ENCODE assay signal across 15 cellular contexts in genomic region chr18:25737710-25738251, GRCh38.
A peak's percentile ranks its signal among the peaks of the same experiment; 100 is the strongest.
DNase-seq lines count a peak whose midpoint lies in the region; ATAC-seq and TF ChIP-seq lines count a peak whose summit lies in the region.
"Had no signal": no experiment of that assay in that cellular context is flagged by ENCODE, and none has a peak within 500 bp of the region (broad histone marks: within the 10 kb centered on the region; RNA-seq: fewer than 3 reads in every experiment).

No MANE protein-coding gene starts in this region.

- H3K36me3 Mint-ChIP-seq in CD4-positive, alpha-beta memory T cell, result no peaks in the 10 kb centered on the region
- H3K36me3 Mint-ChIP-seq: activated CD4-positive, alpha-beta memory T cell treated with anti-CD3 and anti-CD28 coated beads for 36 hours had no signal

- H3K9ac ChIP-seq in fibroblast of lung (ENCODE audit: insufficient read depth, low read length), result no peak overlapping the region

- no peak overlapping the region for H3K4me3 ChIP-seq in fibroblast of lung (replicated peaks in 1 of 4; ENCODE audit: control extremely low read depth in 1 of 4, insufficient read depth in 1 of 4, low read depth in 3 of 4, low read length in 4 of 4)
- H3K4me3 ChIP-seq in psoas muscle, result no peak overlapping the region
- no peak overlapping the region for H3K4me3 ChIP-seq in CD4-positive, alpha-beta memory T cell (ENCODE audit: low read length in 2 of 2)
- H3K4me3 ChIP-seq: pancreas, vagina had no signal

- no peaks in the 10 kb centered on the region for H3K36me3 ChIP-seq in fibroblast of lung (ENCODE audit: control insufficient read depth, insufficient read depth, low read length)
- no peaks in the 10 kb centered on the region for H3K36me3 ChIP-seq in psoas muscle (ENCODE audit: insufficient read depth in 1 of 2, low read depth in 1 of 2)
- H3K36me3 ChIP-seq in CD4-positive, alpha-beta memory T cell (ENCODE audit: insufficient read depth, low read length), result no peaks in the 10 kb centered on the region
- H3K36me3 ChIP-seq: pancreas, vagina had no signal

- no peak overlapping the region for H3K27ac Mint-ChIP-seq in CD4-positive, alpha-beta memory T cell
- H3K27ac Mint-ChIP-seq: activated CD4-positive, alpha-beta memory T cell treated with anti-CD3 and anti-CD28 coated beads for 36 hours had no signal

- ATAC-seq in psoas muscle (peak in 3 of 4 donors; percentile 42 to 55 (median 46)), GM21515 (IDR thresholded peaks at IDR 0.05; ENCODE audit: unreplicated experiment) (no peak), left lobe of liver (no peak)
- ATAC-seq: pancreas had no signal

- H3K4me3 Mint-ChIP-seq in CD4-positive, alpha-beta memory T cell, result no peak overlapping the region
- H3K4me3 Mint-ChIP-seq: activated CD4-positive, alpha-beta memory T cell treated with anti-CD3 and anti-CD28 coated beads for 36 hours had no signal

- peaks cover 0 to 8% of the 10 kb centered on the region in 2 donors for H3K27me3 Mint-ChIP-seq in CD4-positive, alpha-beta memory T cell

- no peaks in the 10 kb centered on the region for H3K27me3 ChIP-seq in fibroblast of lung (ENCODE audit: control insufficient read depth, insufficient read depth, low read length)
- peaks cover 0 to 19% (median 1%) of the 10 kb centered on the region in 3 donors for H3K27me3 ChIP-seq in psoas muscle (ENCODE audit: insufficient read depth in 3 of 3, low read length in 2 of 3)
- H3K27me3 ChIP-seq in CD4-positive, alpha-beta memory T cell (ENCODE audit: insufficient read depth, low read length), result no peaks in the 10 kb centered on the region
- H3K27me3 ChIP-seq: pancreas, vagina had no signal

- H3K4me1 Mint-ChIP-seq in CD4-positive, alpha-beta memory T cell, result no peaks in the 10 kb centered on the region

- no peak overlapping the region for H2AFZ ChIP-seq in fibroblast of lung (ENCODE audit: low read length)

- intact Hi-C loops in psoas muscle (cut with DNase I), result no loop called here
- intact Hi-C loops in CD4-positive, alpha-beta memory T cell (cut with micrococcal nuclease), result no loop called here

- no peak overlapping the region for H3K27ac ChIP-seq in RWPE1
- no peak overlapping the region for H3K27ac ChIP-seq in fibroblast of lung (ENCODE audit: insufficient read depth, low read length)
- no peak overlapping the region for H3K27ac ChIP-seq in psoas muscle
- H3K27ac ChIP-seq in CD4-positive, alpha-beta memory T cell (ENCODE audit: low read depth, low read length), result no peak overlapping the region
- H3K27ac ChIP-seq: pancreas, vagina had no signal

- H3K9me3 Mint-ChIP-seq in CD4-positive, alpha-beta memory T cell, result peaks cover 0 to 8% (median under 1%) of the 10 kb centered on the region in 8 donors
- H3K9me3 Mint-ChIP-seq: activated CD4-positive, alpha-beta memory T cell treated with anti-CD3 and anti-CD28 coated beads for 36 hours had no signal

- H3K9me3 ChIP-seq in fibroblast of lung (ENCODE audit: control insufficient read depth, insufficient read depth, low read depth, low read length) (no peaks in the 10 kb centered on the region), psoas muscle (no peaks in the 10 kb centered on the region)
- H3K9me3 ChIP-seq in CD4-positive, alpha-beta memory T cell (ENCODE audit: control insufficient read depth in 1 of 2, low read length in 2 of 2), result no peaks in the 10 kb centered on the region
- H3K9me3 ChIP-seq: Caco-2, pancreas, vagina had no signal

- 23 to 52% (median 35%) methylated on average over 5 of the region's 5 CpGs for WGBS in psoas muscle, 3 donors

- DNase-seq in DMS 273 treated with DMSO at 0.1 percent for 48 hours (lab: John Stamatoyannopoulos, UW), result peak; percentile 55
- peak; percentile 1 for DNase-seq in RWPE1 (ENCODE audit: low spot score)
- peak; percentile 87 to 98 for DNase-seq in fibroblast of lung (ENCODE audit: low read depth in 2 of 2)
- DNase-seq in psoas muscle, result no peak
- DNase-seq in CD4-positive, alpha-beta memory T cell, result no peak
- DNase-seq in HEK293T (ENCODE audit: extremely low spot score), result no peak
- DNase-seq in left lobe of liver (ENCODE audit: low spot score), result no peak
- DNase-seq: activated CD4-positive, alpha-beta memory T cell treated with anti-CD3 and anti-CD28 coated beads for 36 hours; Caco-2; KBM-7; left cardiac atrium; NCI-H226 had no signal

- no peaks in the 10 kb centered on the region for H3K79me2 ChIP-seq in fibroblast of lung (ENCODE audit: control insufficient read depth, insufficient read depth, low read length)

- POLR2A ChIA-PET in RWPE1 (lab: Yijun Ruan, JAX; ENCODE audit: low non-redundant PET), result no interaction called here
- POLR2A ChIA-PET in CD4-positive, alpha-beta memory T cell (lab: Charles Lee; ENCODE audit: partially characterized antibody), result no interaction called here
- POLR2A ChIA-PET in HEK293T (lab: Yijun Ruan, JAX), result no interaction called here

- no peak overlapping the region for H3K4me2 ChIP-seq in fibroblast of lung (ENCODE audit: extremely low read depth, insufficient read depth, low read length)

- no peaks in the 10 kb centered on the region for H4K20me1 ChIP-seq in fibroblast of lung (ENCODE audit: control insufficient read depth, extremely low read depth, insufficient read depth, low read length)

- CTCF ChIA-PET in RWPE1 (lab: Yijun Ruan, JAX) (no interaction called here), HEK293T (lab: Yijun Ruan, JAX) (no interaction called here)
- CTCF ChIA-PET in CD4-positive, alpha-beta memory T cell (lab: Charles Lee; ENCODE audit: partially characterized antibody), result no interaction called here

- H3K4me1 ChIP-seq in fibroblast of lung (ENCODE audit: control insufficient read depth, extremely low read depth, insufficient read depth, low read length), result no peaks in the 10 kb centered on the region
- no peaks in the 10 kb centered on the region for H3K4me1 ChIP-seq in psoas muscle
- H3K4me1 ChIP-seq in CD4-positive, alpha-beta memory T cell (ENCODE audit: insufficient read depth, low read length), result no peaks in the 10 kb centered on the region
- H3K4me1 ChIP-seq: Caco-2, pancreas, vagina had no signal

- no peak for TF ChIP-seq CTCF in RWPE1 (conservative IDR thresholded peaks at IDR 0.05; ENCODE audit: low read depth)
- TF ChIP-seq CTCF in fibroblast of lung (conservative IDR thresholded peaks at IDR 0.05 in 1 of 2, IDR thresholded peaks at IDR 0.05 in 1 of 2; ENCODE audit: low read depth in 1 of 2, low read length in 2 of 2), result no peak
- TF ChIP-seq CTCF in psoas muscle (IDR thresholded peaks at IDR 0.05), result no peak

TF ChIP-seq in HEK293T, 16 proteins besides CTCF, POLR2A, EP300 and RAD21:
- no peak for TF ChIP-seq BHLHE40 (IDR thresholded peaks at IDR 0.05; ENCODE audit: borderline replicate concordance)
- TF ChIP-seq SP1 (IDR thresholded peaks at IDR 0.05), result no peak
- no peak for TF ChIP-seq PKNOX1 (IDR thresholded peaks at IDR 0.05)
- no peak for TF ChIP-seq ELF4 (IDR thresholded peaks at IDR 0.05)
- no peak for TF ChIP-seq SUZ12 (IDR thresholded peaks at IDR 0.05)
- no peak for TF ChIP-seq FOXK2 (IDR thresholded peaks at IDR 0.05)
- TF ChIP-seq NFRKB (IDR thresholded peaks at IDR 0.05), result no peak
- TF ChIP-seq HDGF (IDR thresholded peaks at IDR 0.05; ENCODE audit: borderline replicate concordance), result no peak
- no peak for TF ChIP-seq L3MBTL2 (conservative IDR thresholded peaks at IDR 0.05)
- no peak for TF ChIP-seq CTBP1 (IDR thresholded peaks at IDR 0.05; ENCODE audit: borderline replicate concordance)
- TF ChIP-seq ZNF384 (IDR thresholded peaks at IDR 0.05), result no peak
- no peak for TF ChIP-seq FOXA1 (IDR thresholded peaks at IDR 0.05)
- TF ChIP-seq LEF1 (IDR thresholded peaks at IDR 0.05; ENCODE audit: borderline replicate concordance), result no peak
- no peak for TF ChIP-seq FOXM1 (IDR thresholded peaks at IDR 0.05; ENCODE audit: borderline replicate concordance)

Comparison
In these comparisons a context has a peak if more than half of its experiments do, and no peak if none do; other contexts are left out.
1. DNase-seq: peak in DMS 273 treated with DMSO at 0.1 percent for 48 hours (single experiment), RWPE1 (single experiment) and fibroblast of lung (2 of 2); none in psoas muscle (0 of 2), CD4-positive, alpha-beta memory T cell (0 of 5), HEK293T (single experiment) and left lobe of liver (single experiment).
2. ATAC-seq: peak in psoas muscle (3 of 4); none in GM21515 (single experiment) and left lobe of liver (single experiment).